ENCODE assay signal across 9 cellular contexts in genomic region chr6:24929255-24929654, GRCh38. TPM values are rescaled to one million over a fixed set of nuclear protein-coding genes. Genes with fewer than 3 reads are reported as not detected.
DNase-seq lines count a peak whose midpoint lies in the region; ATAC-seq and FAIRE-seq lines count a peak whose summit lies in the region.
"Had no signal": no experiment of that assay in that cellular context is flagged by ENCODE, and none has a peak within 500 bp of the region (broad histone marks: within the 10 kb centered on the region; RNA-seq: fewer than 3 reads in every experiment).

No MANE protein-coding gene starts in this region.

- ATAC-seq in GM18502 (IDR thresholded peaks at IDR 0.05; ENCODE audit: poor library complexity, unreplicated experiment) (peak; percentile 43), GM21529 (IDR thresholded peaks at IDR 0.05; ENCODE audit: unreplicated experiment) (peak; percentile 39)

- no peak for FAIRE-seq in RCC 7860 (lab: Jason Lieb, UNC)

- H3K36me3 ChIP-seq in H7 (replicated peaks; ENCODE audit: control insufficient read depth, insufficient read depth, low read length): no peaks in the 10 kb centered on the region

- intact Hi-C loops in head of caudate nucleus (cut with DNase I): no loop called here

- no peak overlapping the region for H3K4me3 ChIP-seq in H7 (ENCODE audit: insufficient read depth, low read depth, low read length)

- no peaks in the 10 kb centered on the region for H3K27me3 ChIP-seq in H7 (ENCODE audit: control insufficient read depth, insufficient read depth, low read length)

- DNase-seq in MV-4-11 (lab: John Stamatoyannopoulos, UW) (peak; percentile 92), medulla oblongata (ENCODE audit: extremely low spot score) (peak; percentile 24), H7 (no peak), head of caudate nucleus (no peak), RCC 7860 (ENCODE audit: low spot score) (no peak)
- no peak for DNase-seq in stimulated activated CD4-positive, alpha-beta T cell treated with anti-CD3 and anti-CD28 coated beads, Interleukin-2, amount 100 ng/mL, for 24 hours
- DNase-seq: NCI-H510A had no signal

RNA-seq across cellular contexts. Expression of gene RIPOR2, which starts 6.5 kb away (rescaled TPM):
- total RNA-seq in H7 (2014; rRNA removed; shearing (Covaris generic)): 0.22 and 0.31 TPM in 2 replicates

Comparison
In these comparisons a context has a peak if more than half of its experiments do, and no peak if none do; other contexts are left out.
1. DNase-seq: peak in MV-4-11 (single experiment) and medulla oblongata (single experiment); none in H7 (single experiment), head of caudate nucleus (0 of 42), RCC 7860 (single experiment) and stimulated activated CD4-positive, alpha-beta T cell treated with anti-CD3 and anti-CD28 coated beads, Interleukin-2, amount 100 ng/mL, for 24 hours (0 of 2).